22 cellular contexts compared by ENCODE assay signal in genomic region chr2:67046568-67046967, GRCh38.
"Had no signal": no experiment of that assay in that cellular context is flagged by ENCODE, and none has a peak within 500 bp of the region (broad histone marks: within the 10 kb centered on the region; RNA-seq: fewer than 3 reads in every experiment).

No MANE protein-coding gene starts in this region.

- H3K9me3 ChIP-seq: esophagus squamous epithelium, lower lobe of right lung, ovary, stomach, testis, upper lobe of left lung had no signal

- H3K27ac ChIP-seq: coronary artery, lower lobe of right lung, ovary, stomach, testis, upper lobe of left lung had no signal

- H3K4me1 ChIP-seq: lower lobe of right lung, stomach, testis, upper lobe of left lung had no signal

- H3K4me1 Mint-ChIP-seq: central memory CD8-positive, alpha-beta T cell; neural crest cell had no signal

- H3K27me3 Mint-ChIP-seq: activated naive CD8-positive, alpha-beta T cell; central memory CD8-positive, alpha-beta T cell had no signal

- ATAC-seq: activated CD8-positive, alpha-beta T cell treated with anti-CD3 and anti-CD28 coated beads, Interleukin-2, amount 10 ng/mL, durations not matched to agents 7 days and 5 days; lower lobe of right lung; WTC11 had no signal

- DNase-seq: activated CD4-positive, alpha-beta T cell treated with anti-CD3 and anti-CD28 coated beads for 4 hours; activated CD8-positive, alpha-beta memory T cell treated with anti-CD3 and anti-CD28 coated beads, Interleukin-2, amount 50 U/mL, for 4 hours; activated CD8-positive, alpha-beta T cell treated with anti-CD3 and anti-CD28 coated beads, Interleukin-2, amount 10 ng/mL, durations not matched to agents 7 days and 5 days; activated gamma-delta T cell treated with Interleukin-2 at 50 U/mL for 16 hours; activated T-cell treated with anti-CD3 and anti-CD28 coated beads, Interleukin-2, amount 50 U/mL, for 48 hours; amniotic stem cell; esophagus squamous epithelium; foreskin fibroblast; glutamatergic neuron; lower lobe of right lung; midbrain; ovary; stimulated activated CD4-positive, alpha-beta T cell treated with anti-CD3 and anti-CD28 coated beads, Interleukin-12 subunit alpha, Interleukin-12 subunit beta, amount 100 ng/mL, for 4 hours; stimulated activated CD4-positive, alpha-beta T cell treated with anti-CD3 and anti-CD28 coated beads, Interleukin-2, amount 100 ng/mL, for 24 hours; stomach; testis; upper lobe of left lung had no signal

- H3K4me3 ChIP-seq: coronary artery, esophagus squamous epithelium, lower lobe of right lung, ovary, stomach, testis, upper lobe of left lung had no signal

- H3K36me3 ChIP-seq: esophagus squamous epithelium, lower lobe of right lung, ovary, stomach, upper lobe of left lung had no signal

- H3K27me3 ChIP-seq: ovary, stomach, testis, upper lobe of left lung had no signal

- H3K36me3 Mint-ChIP-seq: activated naive CD8-positive, alpha-beta T cell; WTC11 had no signal

- H3K27ac Mint-ChIP-seq: activated CD8-positive, alpha-beta T cell treated with anti-CD3 and anti-CD28 coated beads, Interleukin-2, amount 10 ng/mL, durations not matched to agents 7 days and 5 days; activated naive CD8-positive, alpha-beta T cell; WTC11 had no signal

- H3K4me3 Mint-ChIP-seq: activated CD8-positive, alpha-beta T cell treated with anti-CD3 and anti-CD28 coated beads, Interleukin-2, amount 10 ng/mL, durations not matched to agents 7 days and 5 days; activated naive CD8-positive, alpha-beta T cell; central memory CD8-positive, alpha-beta T cell; neural crest cell; WTC11 had no signal
